In genomic region chr6:13702809-13703302, GRCh38 we compare ENCODE assay signal across 1 cellular context.
TF ChIP-seq lines count a peak whose summit lies in the region.

No MANE protein-coding gene starts in this region.

TF ChIP-seq in K562, 482 proteins besides CTCF, POLR2A, EP300 and RAD21 (continued from another document and continues in another):
- TF ChIP-seq KDM1A (IDR thresholded peaks at IDR 0.05) (no peak; a peak in 1 of 4 replicates), NR2C1 (IDR thresholded peaks at IDR 0.05) (no peak), NR2C1 (tag; IDR thresholded peaks at IDR 0.05) (no peak), RFX5 (IDR thresholded peaks at IDR 0.05; ENCODE audit: low read depth, low read length) (no peak), ZNF512 (tag; IDR thresholded peaks at IDR 0.05) (no peak), XRCC5 (IDR thresholded peaks at IDR 0.05; ENCODE audit: low read depth, low read length) (no peak), DACH1 (IDR thresholded peaks at IDR 0.05; ENCODE audit: partially characterized antibody) (no peak), ARNT (IDR thresholded peaks at IDR 0.05) (0 out of 4 replicates have a peak, but pooled peaks of 1 of the 2 experiments have one; percentile 64), MTA1 (IDR thresholded peaks at IDR 0.05; ENCODE audit: borderline replicate concordance) (no peak), NONO (IDR thresholded peaks at IDR 0.05; ENCODE audit: low read depth in 2 of 2, low read length in 1 of 2) (no peak), MTA2 (IDR thresholded peaks at IDR 0.05; ENCODE audit: low read depth) (no peak), ZNF449 (CRISPR knock-in tag; IDR thresholded peaks at IDR 0.05) (no peak), NCOA4 (IDR thresholded peaks at IDR 0.05; ENCODE audit: partially characterized antibody) (no peak), TCFL5 (CRISPR knock-in tag; conservative IDR thresholded peaks at IDR 0.05) (no peak), TRIM24 (IDR thresholded peaks at IDR 0.05) (peak; percentile 17 to 78; a peak in 3 of 4 replicates), CC2D1A (IDR thresholded peaks at IDR 0.05) (peak; percentile 54; the same call in 1 of the 2 replicates), POLR2G (IDR thresholded peaks at IDR 0.05; ENCODE audit: low read depth, low read length) (no peak), MCM3 (IDR thresholded peaks at IDR 0.05) (no peak), LCOR (CRISPR knock-in tag; IDR thresholded peaks at IDR 0.05) (peak; percentile 73), NBN (IDR thresholded peaks at IDR 0.05; ENCODE audit: low read depth) (peak; percentile 65; the same call in 1 of the 2 replicates), POLR2AphosphoS5 (IDR thresholded peaks at IDR 0.05; ENCODE audit: control insufficient read depth, insufficient read depth, low read depth, low read length) (no peak), HNRNPLL (IDR thresholded peaks at IDR 0.05; ENCODE audit: low read depth, low read length, poor library complexity, severe bottlenecking) (no peak), ZNF134 (CRISPR knock-in tag; conservative IDR thresholded peaks at IDR 0.05) (no peak), CREB1 (IDR thresholded peaks at IDR 0.05) (no peak), CREB1 (CRISPR knock-in tag; IDR thresholded peaks at IDR 0.05) (no peak), CBX8 (IDR thresholded peaks at IDR 0.05; ENCODE audit: borderline replicate concordance, extremely low read depth, low read depth, low read length, poor library complexity, severe bottlenecking) (no peak), CREBBP (IDR thresholded peaks at IDR 0.05; ENCODE audit: low read depth, low read length) (no peak), MGA (IDR thresholded peaks at IDR 0.05) (no peak), ZNF75A (CRISPR knock-in tag; IDR thresholded peaks at IDR 0.05) (no peak), ZBTB2 (IDR thresholded peaks at IDR 0.05) (no peak), ZNF668 (CRISPR knock-in tag; IDR thresholded peaks at IDR 0.05) (no peak), TCF3 (CRISPR knock-in tag; IDR thresholded peaks at IDR 0.05) (peak; percentile 80), TEAD4 (IDR thresholded peaks at IDR 0.05; ENCODE audit: low read length) (peak; percentile 82), TEAD4 (CRISPR knock-in tag; IDR thresholded peaks at IDR 0.05; ENCODE audit: borderline replicate concordance) (no peak), HMBOX1 (IDR thresholded peaks at IDR 0.05) (peak; percentile 70; the same call in 1 of the 2 replicates), IFI16 (CRISPR knock-in tag; IDR thresholded peaks at IDR 0.05) (no peak), PHF8 (IDR thresholded peaks at IDR 0.05; ENCODE audit: borderline replicate concordance, low read length) (no peak), CCAR2 (IDR thresholded peaks at IDR 0.05; ENCODE audit: low read depth, low read length) (no peak), TFAP4 (CRISPR knock-in tag; IDR thresholded peaks at IDR 0.05; ENCODE audit: borderline replicate concordance) (no peak), SIN3A (IDR thresholded peaks at IDR 0.05; ENCODE audit: borderline replicate concordance in 2 of 2, control insufficient read depth in 1 of 2, low read depth in 2 of 2, low read length in 2 of 2) (no peak), ETV1 (tag; conservative IDR thresholded peaks at IDR 0.05; ENCODE audit: low read depth) (no peak)
- TF ChIP-seq, protein P1, sequence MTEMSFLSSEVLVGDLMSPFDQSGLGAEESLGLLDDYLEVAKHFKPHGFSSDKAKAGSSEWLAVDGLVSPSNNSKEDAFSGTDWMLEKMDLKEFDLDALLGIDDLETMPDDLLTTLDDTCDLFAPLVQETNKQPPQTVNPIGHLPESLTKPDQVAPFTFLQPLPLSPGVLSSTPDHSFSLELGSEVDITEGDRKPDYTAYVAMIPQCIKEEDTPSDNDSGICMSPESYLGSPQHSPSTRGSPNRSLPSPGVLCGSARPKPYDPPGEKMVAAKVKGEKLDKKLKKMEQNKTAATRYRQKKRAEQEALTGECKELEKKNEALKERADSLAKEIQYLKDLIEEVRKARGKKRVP (CRISPR knock-in tag; IDR thresholded peaks at IDR 0.05) = peak; percentile 75; the same call in 1 of the 2 replicates
- TF ChIP-seq, protein P2, sequence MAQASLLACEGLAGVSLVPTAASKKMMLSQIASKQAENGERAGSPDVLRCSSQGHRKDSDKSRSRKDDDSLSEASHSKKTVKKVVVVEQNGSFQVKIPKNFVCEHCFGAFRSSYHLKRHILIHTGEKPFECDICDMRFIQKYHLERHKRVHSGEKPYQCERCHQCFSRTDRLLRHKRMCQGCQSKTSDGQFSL (CRISPR knock-in tag; IDR thresholded peaks at IDR 0.05) = no peak
- TF ChIP-seq, protein P2 (tag; IDR thresholded peaks at IDR 0.05) = no peak
